Comparison of ENCODE assay signal across 21 cellular contexts in the genomic region with DNA sequence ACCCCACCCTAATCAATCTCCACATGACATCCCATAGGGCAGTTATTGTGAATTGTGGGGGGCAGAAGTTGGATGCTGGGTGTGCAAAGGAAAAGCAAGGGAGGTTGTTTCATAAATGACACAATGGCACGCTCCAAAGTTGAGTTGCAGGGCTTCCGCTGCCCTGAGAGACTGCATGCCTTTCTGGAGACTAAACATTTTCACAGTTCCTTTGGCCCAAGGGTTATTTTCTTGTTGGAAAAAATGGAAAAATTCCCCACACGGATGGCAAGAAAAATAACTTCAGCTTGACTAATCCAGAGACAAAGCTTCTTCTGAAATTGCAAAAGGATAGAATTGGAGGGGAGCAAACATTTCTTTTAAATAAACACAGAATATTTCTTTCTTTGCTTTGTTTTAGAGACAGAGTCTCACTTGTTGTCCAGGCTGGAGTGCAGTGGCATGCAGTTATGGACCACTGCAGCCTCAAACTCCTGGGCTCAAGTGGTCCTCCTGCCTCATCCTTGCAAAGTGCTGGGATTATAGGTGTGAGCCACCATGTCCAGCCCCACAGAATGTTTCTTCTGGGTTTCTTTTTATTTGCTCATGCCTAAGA. TPM values are rescaled to one million over a fixed set of nuclear protein-coding genes. Genes with fewer than 3 reads are reported as not detected.
DNase-seq lines count a peak whose midpoint lies in the region; ATAC-seq, FAIRE-seq and TF ChIP-seq lines count a peak whose summit lies in the region.
"Had no signal": no experiment of that assay in that cellular context is flagged by ENCODE, and none has a peak within 500 bp of the region (broad histone marks: within the 10 kb centered on the region; RNA-seq: fewer than 3 reads in every experiment).

No MANE protein-coding gene starts in this region.

- no peak overlapping the region for H3K4me3 ChIP-seq in fibroblast of the aortic adventitia (ENCODE audit: low read depth, low read length)
- H3K4me3 ChIP-seq: heart right ventricle had no signal

- no peak for TF ChIP-seq POLR2A in GM12892 (IDR thresholded peaks at IDR 0.05; ENCODE audit: low read depth, low read length)

- FAIRE-seq in GM12892 (lab: Jason Lieb, UNC) (no peak), GM19239 (lab: Jason Lieb, UNC) (no peak)
- FAIRE-seq: endometrium had no signal

- TF ChIP-seq CTCF in fibroblast of the aortic adventitia (IDR thresholded peaks at IDR 0.05; ENCODE audit: insufficient read depth, low read length) = no peak

- peak; percentile 94 for DNase-seq in GM04503 (ENCODE audit: low read depth)
- DNase-seq in amniotic epithelial cell (ENCODE audit: low read depth) = peak; percentile 52
- peak; percentile 90 for DNase-seq in fibroblast of the aortic adventitia (ENCODE audit: low read depth)
- DNase-seq in stromal cell of bone marrow (ENCODE audit: low read depth) = peak; percentile 84
- no peak for DNase-seq in GM12892 (ENCODE audit: insufficient read length)
- DNase-seq in GM19239 (ENCODE audit: insufficient read length, low spot score) = no peak
- DNase-seq: activated CD8-positive, alpha-beta memory T cell treated with anti-CD3 and anti-CD28 coated beads, Interleukin-2, amount 50 U/mL, for 4 hours; activated naive CD4-positive, alpha-beta T cell treated with Interleukin-2 at 50 U/mL for 16 hours; caudate nucleus; COR-L47; heart right ventricle; left colon; NCI-H2107; NCI-H82; posterior cingulate gyrus; substantia nigra; T-helper 2 cell had no signal

- ATAC-seq in GM19324 (IDR thresholded peaks at IDR 0.05; ENCODE audit: low FRiP score, unreplicated experiment) (no peak), HG02623 (IDR thresholded peaks at IDR 0.05; ENCODE audit: unreplicated experiment) (no peak)
- ATAC-seq: activated CD4-positive, CD25-positive, alpha-beta regulatory T cell treated with anti-CD3 and anti-CD28 coated beads, Interleukin-2, amount 50 U/mL, for 24 hours; left colon had no signal

RNA-seq across cellular contexts. Expression of gene TPM1, which starts 19.1 kb away (rescaled TPM):
- total RNA-seq in fibroblast of the aortic adventitia (ENCODE audit: low replicate concordance) = 261 and 746 TPM in 2 replicates
- polyA plus RNA-seq in GM12892 (2012; ENCODE audit: missing spikeins) = 1.4 TPM

Comparison
In these comparisons a context has a peak if more than half of its experiments do, and no peak if none do; other contexts are left out.
1. DNase-seq: peak in GM04503 (single experiment), amniotic epithelial cell (single experiment), fibroblast of the aortic adventitia (single experiment) and stromal cell of bone marrow (single experiment); none in GM12892 (single experiment) and GM19239 (single experiment).